ENCODE assay signal across 8 cellular contexts in genomic region chr14:79011091-79011919, GRCh38.
DNase-seq lines count a peak whose midpoint lies in the region; ATAC-seq and TF ChIP-seq lines count a peak whose summit lies in the region.

No MANE protein-coding gene starts in this region.

- peak; percentile 39 to 44 for TF ChIP-seq RAD21 in liver (IDR thresholded peaks at IDR 0.05)

- no peaks in the 10 kb centered on the region for H3K27me3 Mint-ChIP-seq in activated CD8-positive, alpha-beta memory T cell treated with anti-CD3 and anti-CD28 coated beads, Interleukin-2, amount 10 ng/mL, durations not matched to agents 7 days and 5 days

- H3K9me3 Mint-ChIP-seq in activated CD8-positive, alpha-beta memory T cell treated with anti-CD3 and anti-CD28 coated beads, Interleukin-2, amount 10 ng/mL, durations not matched to agents 7 days and 5 days (ENCODE audit: low read depth): no peaks in the 10 kb centered on the region

- no peak for ATAC-seq in heart left ventricle
- no peak for ATAC-seq in Right ventricle myocardium superior (ENCODE audit: poor library complexity)
- no peak for ATAC-seq in activated CD8-positive, alpha-beta memory T cell treated with anti-CD3 and anti-CD28 coated beads, Interleukin-2, amount 10 ng/mL, durations not matched to agents 7 days and 5 days
- ATAC-seq in GM18505 (IDR thresholded peaks at IDR 0.05; ENCODE audit: unreplicated experiment): no peak

- H3K36me3 ChIP-seq in heart left ventricle (no peaks in the 10 kb centered on the region), liver (ENCODE audit: control insufficient read depth in 4 of 4, insufficient read depth in 3 of 4, low read depth in 1 of 4, low read length in 3 of 4) (no peaks in the 10 kb centered on the region)

- H3K4me1 ChIP-seq in heart left ventricle: no peaks in the 10 kb centered on the region
- no peaks in the 10 kb centered on the region for H3K4me1 ChIP-seq in liver (ENCODE audit: control insufficient read depth in 4 of 4, insufficient read depth in 4 of 4, low read length in 3 of 4)

- no peak overlapping the region for H3K4me3 ChIP-seq in heart left ventricle
- no peak overlapping the region for H3K4me3 ChIP-seq in astrocyte of the spinal cord (ENCODE audit: low read depth, low read length)
- no peak overlapping the region for H3K4me3 ChIP-seq in liver (ENCODE audit: low read depth in 1 of 3, low read length in 3 of 3)

- no peaks in the 10 kb centered on the region for H3K27me3 ChIP-seq in heart left ventricle
- no peaks in the 10 kb centered on the region for H3K27me3 ChIP-seq in liver (ENCODE audit: control insufficient read depth in 4 of 4, insufficient read depth in 4 of 4, low read length in 3 of 4)

- WGBS in heart left ventricle, 4 donors: 49 to 52% (median 49%) methylated on average over 8 of the region's 8 CpGs
- 44% methylated on average over 8 of the region's 8 CpGs for WGBS in liver

- TF ChIP-seq POLR2A in heart left ventricle (IDR thresholded peaks at IDR 0.05) (no peak), GM18505 (IDR thresholded peaks at IDR 0.05; ENCODE audit: borderline replicate concordance, extremely low read depth, insufficient read depth, insufficient read length) (no peak)

- H3K27ac Mint-ChIP-seq in activated CD8-positive, alpha-beta memory T cell treated with anti-CD3 and anti-CD28 coated beads, Interleukin-2, amount 10 ng/mL, durations not matched to agents 7 days and 5 days: no peak overlapping the region

- no peak for DNase-seq in heart left ventricle
- no peak for DNase-seq in Right ventricle myocardium superior
- DNase-seq in NCI-H2029 (lab: John Stamatoyannopoulos, UW): peak; percentile 12
- peak; percentile 81 for DNase-seq in astrocyte of the spinal cord (ENCODE audit: low read depth, low spot score)
- DNase-seq in activated CD8-positive, alpha-beta memory T cell treated with anti-CD3 and anti-CD28 coated beads, Interleukin-2, amount 10 ng/mL, durations not matched to agents 7 days and 5 days: no peak
- DNase-seq in activated gamma-delta T cell (lab: John Stamatoyannopoulos, UW): no peak

- H3K9me3 ChIP-seq in heart left ventricle: no peaks in the 10 kb centered on the region
- no peaks in the 10 kb centered on the region for H3K9me3 ChIP-seq in liver (ENCODE audit: control insufficient read depth in 4 of 4, low read length in 3 of 4)

- in situ Hi-C loops in astrocyte of the spinal cord (cut with HindIII; ENCODE audit: low sequenced_read_pairs): no loop called here

- H3K4me3 Mint-ChIP-seq in activated CD8-positive, alpha-beta memory T cell treated with anti-CD3 and anti-CD28 coated beads, Interleukin-2, amount 10 ng/mL, durations not matched to agents 7 days and 5 days: no peak overlapping the region

- no peak overlapping the region for H3K9ac ChIP-seq in liver (ENCODE audit: low read depth in 1 of 2, low read length in 2 of 2)

- H3K4me1 Mint-ChIP-seq in activated CD8-positive, alpha-beta memory T cell treated with anti-CD3 and anti-CD28 coated beads, Interleukin-2, amount 10 ng/mL, durations not matched to agents 7 days and 5 days: no peaks in the 10 kb centered on the region

- CTCF ChIA-PET in activated CD8-positive, alpha-beta memory T cell treated with anti-CD3 and anti-CD28 coated beads, Interleukin-2, amount 10 ng/mL, durations not matched to agents 7 days and 5 days (lab: Charles Lee): interaction anchor here (0.9 kb wide), 1 partner anchor 41 kb away, joined by 3 read pairs; no protein-coding TSS in a partner anchor

- H3K36me3 Mint-ChIP-seq in activated CD8-positive, alpha-beta memory T cell treated with anti-CD3 and anti-CD28 coated beads, Interleukin-2, amount 10 ng/mL, durations not matched to agents 7 days and 5 days: no peaks in the 10 kb centered on the region

- intact Hi-C loops in heart left ventricle (cut with DNase I): no loop called here
- intact Hi-C loops in Right ventricle myocardium superior (cut with DNase I): no loop called here

- H3K27ac ChIP-seq in heart left ventricle (no peak overlapping the region), liver (ENCODE audit: low read depth in 1 of 2, low read length in 2 of 2) (no peak overlapping the region)

- TF ChIP-seq CTCF in heart left ventricle (IDR thresholded peaks at IDR 0.05) (peak in 11 of 12 donors; percentile 10 to 50 (median 31)), astrocyte of the spinal cord (IDR thresholded peaks at IDR 0.05; ENCODE audit: low read depth, low read length) (peak; percentile 23), liver (IDR thresholded peaks at IDR 0.05; ENCODE audit: low read depth, low read length, missing input control) (peak; percentile 29)

TF ChIP-seq in liver, 16 proteins besides CTCF, POLR2A, EP300 and RAD21:
- TF ChIP-seq FOXA1 (IDR thresholded peaks at IDR 0.05) (no peak), ATF3 (IDR thresholded peaks at IDR 0.05) (no peak), TAF1 (conservative IDR thresholded peaks at IDR 0.05) (no peak), SP1 (IDR thresholded peaks at IDR 0.05) (no peak), NR2F2 (IDR thresholded peaks at IDR 0.05) (no peak), EGR1 (IDR thresholded peaks at IDR 0.05; ENCODE audit: low read depth in 2 of 2) (no peak), FOXA2 (IDR thresholded peaks at IDR 0.05) (no peak), HNF4A (conservative IDR thresholded peaks at IDR 0.05) (no peak), JUND (IDR thresholded peaks at IDR 0.05) (no peak), REST (IDR thresholded peaks at IDR 0.05) (no peak), GABPA (IDR thresholded peaks at IDR 0.05 in 1 of 2, conservative IDR thresholded peaks at IDR 0.05 in 1 of 2) (no peak), HNF4G (IDR thresholded peaks at IDR 0.05) (no peak), YY1 (IDR thresholded peaks at IDR 0.05) (no peak), RXRA (IDR thresholded peaks at IDR 0.05) (no peak)
- TF ChIP-seq, protein P1, sequence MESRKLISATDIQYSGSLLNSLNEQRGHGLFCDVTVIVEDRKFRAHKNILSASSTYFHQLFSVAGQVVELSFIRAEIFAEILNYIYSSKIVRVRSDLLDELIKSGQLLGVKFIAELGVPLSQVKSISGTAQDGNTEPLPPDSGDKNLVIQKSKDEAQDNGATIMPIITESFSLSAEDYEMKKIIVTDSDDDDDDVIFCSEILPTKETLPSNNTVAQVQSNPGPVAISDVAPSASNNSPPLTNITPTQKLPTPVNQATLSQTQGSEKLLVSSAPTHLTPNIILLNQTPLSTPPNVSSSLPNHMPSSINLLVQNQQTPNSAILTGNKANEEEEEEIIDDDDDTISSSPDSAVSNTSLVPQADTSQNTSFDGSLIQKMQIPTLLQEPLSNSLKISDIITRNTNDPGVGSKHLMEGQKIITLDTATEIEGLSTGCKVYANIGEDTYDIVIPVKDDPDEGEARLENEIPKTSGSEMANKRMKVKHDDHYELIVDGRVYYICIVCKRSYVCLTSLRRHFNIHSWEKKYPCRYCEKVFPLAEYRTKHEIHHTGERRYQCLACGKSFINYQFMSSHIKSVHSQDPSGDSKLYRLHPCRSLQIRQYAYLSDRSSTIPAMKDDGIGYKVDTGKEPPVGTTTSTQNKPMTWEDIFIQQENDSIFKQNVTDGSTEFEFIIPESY (IDR thresholded peaks at IDR 0.05): no peak

Comparison
In these comparisons a context has a peak if more than half of its experiments do, and no peak if none do; other contexts are left out.
1. DNase-seq: peak in NCI-H2029 (single experiment) and astrocyte of the spinal cord (single experiment); none in heart left ventricle (0 of 5), Right ventricle myocardium superior (single experiment), activated CD8-positive, alpha-beta memory T cell treated with anti-CD3 and anti-CD28 coated beads, Interleukin-2, amount 10 ng/mL, durations not matched to agents 7 days and 5 days (single experiment) and activated gamma-delta T cell (single experiment).
2. Peak in every context shown above with its lines, with median percentiles within 50 percentile points of each other: CTCF ChIP-seq.